2 cellular contexts compared by ENCODE assay signal in genomic region chr1:40332695-40333094, GRCh38.
TF ChIP-seq lines count a peak whose summit lies in the region.

No MANE protein-coding gene starts in this region.

TF ChIP-seq in IMR-90, 13 proteins besides CTCF, POLR2A, EP300 and RAD21:
- no peak for TF ChIP-seq CHD1 (IDR thresholded peaks at IDR 0.05; ENCODE audit: low read depth, low read length)
- peak; percentile 30; the same call in 1 of the 2 replicates for TF ChIP-seq CEBPB (IDR thresholded peaks at IDR 0.05; ENCODE audit: low read depth, low read length)

TF ChIP-seq in K562, 482 proteins besides CTCF, POLR2A, EP300 and RAD21:
- peak; percentile 67 for TF ChIP-seq CEBPB (tag; IDR thresholded peaks at IDR 0.05)
- TF ChIP-seq CEBPG (CRISPR knock-in tag; IDR thresholded peaks at IDR 0.05) = no peak
- peak; percentile 48 to 71 for TF ChIP-seq CEBPG (tag; conservative IDR thresholded peaks at IDR 0.05 in 1 of 2, IDR thresholded peaks at IDR 0.05 in 1 of 2)
- no peak for TF ChIP-seq PURB (CRISPR knock-in tag; IDR thresholded peaks at IDR 0.05; ENCODE audit: low read depth)
